ENCODE assay signal across 20 cellular contexts in the genomic region with DNA sequence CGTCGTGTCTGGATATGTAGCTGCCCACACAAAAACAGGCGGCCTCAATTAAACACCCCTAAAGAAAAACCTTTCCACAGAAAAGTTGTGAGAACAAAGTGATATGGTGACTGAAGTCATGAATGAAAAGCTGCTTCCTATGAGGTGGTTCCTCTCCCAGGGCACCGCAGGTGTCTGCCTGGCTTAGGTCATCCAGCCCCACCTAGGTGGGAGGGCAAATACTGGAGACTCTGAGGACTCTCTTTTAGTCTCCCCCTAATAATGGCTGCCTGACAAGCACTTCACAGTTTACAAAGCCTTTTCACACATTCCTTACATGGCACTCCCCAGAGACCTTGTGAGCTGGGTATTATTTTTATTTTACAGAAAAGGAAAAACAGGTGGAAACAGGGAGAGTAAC. TPM values are rescaled to one million over a fixed set of nuclear protein-coding genes. Genes with fewer than 3 reads are reported as not detected.
"Had no signal": no experiment of that assay in that cellular context is flagged by ENCODE, and none has a peak within 500 bp of the region (broad histone marks: within the 10 kb centered on the region; RNA-seq: fewer than 3 reads in every experiment).

No MANE protein-coding gene starts in this region.

- H3K4me1 ChIP-seq: body of pancreas, gastroesophageal sphincter, right lobe of liver, uterus had no signal

- H3K4me3 ChIP-seq: body of pancreas, gastroesophageal sphincter, ovary, right lobe of liver, uterus had no signal

- H3K36me3 ChIP-seq: gastroesophageal sphincter, ovary, right lobe of liver, uterus had no signal

- H3K27ac ChIP-seq: body of pancreas, gastroesophageal sphincter, ovary, right lobe of liver, uterus, VCaP had no signal

- ATAC-seq: body of pancreas; gastroesophageal sphincter; left colon; naive thymus-derived CD4-positive, alpha-beta T cell; right lobe of liver; stimulated activated naive CD8-positive, alpha-beta T cell treated with anti-CD3 and anti-CD28 coated beads, Interleukin-15, Interleukin-2, amounts not matched to agents 100 U/mL and 50 U/mL, for 24 hours had no signal

- H3K9me3 ChIP-seq: body of pancreas, ovary, right lobe of liver, uterus had no signal

- H3K27me3 ChIP-seq: body of pancreas, gastroesophageal sphincter, ovary, right lobe of liver, uterus had no signal

- DNase-seq: activated CD4-positive, alpha-beta T cell treated with anti-CD3 and anti-CD28 coated beads for 4 hours; activated CD4-positive, alpha-beta T cell treated with anti-CD3 and anti-CD28 coated beads, Interleukin-2, amount 50 U/mL, for 4 hours; activated CD8-positive, alpha-beta memory T cell treated with anti-CD3 and anti-CD28 coated beads for 24 hours; activated effector memory CD4-positive, alpha-beta T cell treated with Interleukin-2 at 50 U/mL for 16 hours; activated naive CD4-positive, alpha-beta T cell treated with Interleukin-2 at 50 U/mL for 16 hours; aorta; body of pancreas; effector CD8-positive, alpha-beta T cell; hippocampal formation; kidney; left colon; midbrain; naive thymus-derived CD4-positive, alpha-beta T cell; ovary; right lobe of liver; stimulated activated CD4-positive, alpha-beta T cell treated with anti-CD3 and anti-CD28 coated beads, Interleukin-2, amount 100 ng/mL, for 48 hours; stimulated activated naive CD8-positive, alpha-beta T cell treated with anti-CD3 and anti-CD28 coated beads, Interleukin-15, Interleukin-2, amounts not matched to agents 100 U/mL and 50 U/mL, for 24 hours; uterus had no signal

RNA-seq across cellular contexts. Expression of a gene that starts 46.3 kb away (rescaled TPM):
- polyA plus RNA-seq: naive thymus-derived CD4-positive, alpha-beta T cell had no signal
